Comparison of ENCODE assay signal across 9 cellular contexts in the genomic region with DNA sequence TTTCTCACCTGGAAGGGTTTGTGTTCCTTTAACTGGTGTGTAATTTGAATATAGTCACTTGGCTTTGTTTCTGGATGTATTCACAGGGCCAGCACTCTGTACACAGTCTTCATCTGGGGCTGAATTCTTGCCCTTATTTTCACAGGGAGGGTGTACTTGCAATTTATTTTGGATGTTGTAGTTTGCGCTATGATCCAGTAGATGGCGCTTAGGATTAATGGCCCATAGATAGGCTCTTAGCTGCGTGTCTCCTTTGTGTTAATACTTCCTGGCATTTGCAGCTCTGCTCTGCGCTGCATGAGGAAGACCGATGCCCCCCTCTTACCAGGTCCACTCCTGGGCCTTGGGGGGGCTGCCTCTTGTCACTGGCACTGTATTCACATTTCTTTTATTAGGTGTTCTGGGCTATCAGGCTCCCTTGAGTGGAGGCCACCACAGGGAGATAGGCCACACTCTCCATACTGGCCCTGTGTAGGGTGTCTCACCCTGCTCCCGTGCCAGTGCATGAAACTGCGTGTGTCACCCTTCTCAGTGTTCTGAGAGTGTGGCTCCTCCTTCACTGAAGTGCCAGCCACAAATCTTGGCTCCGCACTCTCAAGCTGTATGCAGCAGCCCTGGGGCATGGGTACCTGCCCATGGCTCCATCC.
DNase-seq lines count a peak whose midpoint lies in the region; ATAC-seq, FAIRE-seq and TF ChIP-seq lines count a peak whose summit lies in the region.
"Had no signal": no experiment of that assay in that cellular context is flagged by ENCODE, and none has a peak within 500 bp of the region (broad histone marks: within the 10 kb centered on the region; RNA-seq: fewer than 3 reads in every experiment).

No MANE protein-coding gene starts in this region.

- H3K9ac ChIP-seq in HepG2 (ENCODE audit: insufficient read depth, low read depth, low read length) = no peak overlapping the region

- no peaks in the 10 kb centered on the region for H3K36me3 ChIP-seq in CD4-positive, CD25-positive, alpha-beta regulatory T cell (ENCODE audit: control insufficient read depth, insufficient read depth, low read length)
- H3K36me3 ChIP-seq in HepG2 (replicated peaks in 1 of 2; ENCODE audit: control insufficient read depth in 1 of 2, insufficient read depth in 2 of 2, low read length in 2 of 2) = no peaks in the 10 kb centered on the region

- peak in 2 of 3 donors; percentile 5 to 37 for DNase-seq in CD4-positive, CD25-positive, alpha-beta regulatory T cell
- DNase-seq in NB4 (ENCODE audit: low read depth) (peak; percentile 39), amniotic epithelial cell (ENCODE audit: low read depth) (peak; percentile 2), HepG2 (ENCODE audit: low spot score) (peak; percentile 2), mesenteric fat pad (ENCODE audit: low spot score) (no peak), kidney glomerular epithelial cell (lab: John Stamatoyannopoulos, UW) (no peak)

- CTCF ChIA-PET in HepG2 (lab: Yijun Ruan, JAX; ENCODE audit: low intra/inter-chr PET ratio, low total read pairs) = interaction anchor here (1.8 kb wide), 1 partner anchor 617 kb away, joined by 10 read pairs; no protein-coding TSS in a partner anchor

- no peak for TF ChIP-seq EP300 in HepG2 (IDR thresholded peaks at IDR 0.05; ENCODE audit: low read depth in 2 of 2, low read length in 2 of 2)
- no peak for TF ChIP-seq EP300 in HepG2 (CRISPR knock-in tag; IDR thresholded peaks at IDR 0.05; ENCODE audit: borderline replicate concordance)

- TF ChIP-seq RAD21 in HepG2 (CRISPR knock-in tag; IDR thresholded peaks at IDR 0.05) = no peak

- no peak overlapping the region for H3K27ac Mint-ChIP-seq in CD4-positive, CD25-positive, alpha-beta regulatory T cell

- H3K27me3 ChIP-seq in CD4-positive, CD25-positive, alpha-beta regulatory T cell (ENCODE audit: control insufficient read depth, insufficient read depth, low read length) = no peaks in the 10 kb centered on the region
- no peaks in the 10 kb centered on the region for H3K27me3 ChIP-seq in HepG2 (ENCODE audit: control insufficient read depth in 1 of 2, insufficient read depth in 2 of 2, low read length in 2 of 2)

- no peak overlapping the region for H3K27ac ChIP-seq in CD4-positive, CD25-positive, alpha-beta regulatory T cell (ENCODE audit: insufficient read depth, low read length, poor library complexity, severe bottlenecking)
- H3K27ac ChIP-seq in HepG2 (ENCODE audit: extremely low read length, insufficient read depth, low read length) = no peak overlapping the region

- H3K9me3 ChIP-seq in CD4-positive, CD25-positive, alpha-beta regulatory T cell (ENCODE audit: control insufficient read depth in 2 of 2, low read length in 2 of 2) = no peaks in the 10 kb centered on the region
- no peaks in the 10 kb centered on the region for H3K9me3 ChIP-seq in HepG2 (ENCODE audit: low read length)

- intact Hi-C loops in HepG2 (cut with micrococcal nuclease; ENCODE audit: unreplicated experiment) = loop anchor here (2.0 kb wide), 1 partner anchor 621 kb away; no protein-coding TSS in a partner anchor

- no peaks in the 10 kb centered on the region for H3K79me2 ChIP-seq in HepG2 (ENCODE audit: insufficient read depth, low read length)

- no peaks in the 10 kb centered on the region for H3K4me1 Mint-ChIP-seq in CD4-positive, CD25-positive, alpha-beta regulatory T cell

- WGBS in HepG2 (ENCODE audit: low lambda C conversion rate) = 16% methylated on average over 5 of the region's 8 CpGs

- TF ChIP-seq CTCF in GM12874 (IDR thresholded peaks at IDR 0.05; ENCODE audit: insufficient read depth, low read depth, low read length) (peak; percentile 45; the same call in 1 of the 2 replicates), NB4 (IDR thresholded peaks at IDR 0.05; ENCODE audit: low read depth, low read length) (peak; percentile 58), HepG2 (CRISPR knock-in tag; IDR thresholded peaks at IDR 0.05) (peak; percentile 56)

- H3K4me3 Mint-ChIP-seq in CD4-positive, CD25-positive, alpha-beta regulatory T cell = no peak overlapping the region

- no peaks in the 10 kb centered on the region for H3K27me3 Mint-ChIP-seq in CD4-positive, CD25-positive, alpha-beta regulatory T cell

- no peak overlapping the region for H3K4me3 ChIP-seq in CD4-positive, CD25-positive, alpha-beta regulatory T cell (ENCODE audit: low read depth, low read length)
- H3K4me3 ChIP-seq in NB4 (ENCODE audit: low read depth, low read length) (no peak overlapping the region), HepG2 (replicated peaks in 1 of 3; ENCODE audit: insufficient read depth in 1 of 3, low read depth in 2 of 3, low read length in 3 of 3) (no peak overlapping the region)

- H3K4me2 ChIP-seq in HepG2 (ENCODE audit: low read depth, low read length) = no peak overlapping the region

- no peaks in the 10 kb centered on the region for H4K20me1 ChIP-seq in HepG2 (ENCODE audit: insufficient read depth, low read length)

- no peak for ATAC-seq in CD4-positive, CD25-positive, alpha-beta regulatory T cell (ENCODE audit: low read depth in 2 of 2)
- peak; percentile 82 for ATAC-seq in HG02571 (IDR thresholded peaks at IDR 0.05; ENCODE audit: unreplicated experiment)
- peak; percentile 81 for ATAC-seq in HepG2

- BruUV-seq in HepG2 (replicated peaks; lab: Mats Ljungman, UMichigan) = no TSS peak

- TF ChIP-seq POLR2A in NB4 (IDR thresholded peaks at IDR 0.05; ENCODE audit: extremely low read depth, insufficient read length) (no peak), HepG2 (IDR thresholded peaks at IDR 0.05; ENCODE audit: insufficient read depth in 1 of 2, low read depth in 2 of 2, low read length in 2 of 2) (no peak)

- H3K4me1 ChIP-seq in CD4-positive, CD25-positive, alpha-beta regulatory T cell (ENCODE audit: control insufficient read depth, insufficient read depth, low read length, poor library complexity, severe bottlenecking) = no peaks in the 10 kb centered on the region
- H3K4me1 ChIP-seq in HepG2 (ENCODE audit: insufficient read depth, low read length) = no peaks in the 10 kb centered on the region

- H3K9me3 Mint-ChIP-seq in CD4-positive, CD25-positive, alpha-beta regulatory T cell = peaks cover 0 to 1% (median 0%) of the 10 kb centered on the region in 7 donors

- FAIRE-seq in HepG2 (lab: Jason Lieb, UNC) = peak; percentile 34
- FAIRE-seq: TTC549 had no signal

- in situ Hi-C loops in HepG2 (cut with HindIII; ENCODE audit: extremely low pct_ligation_motif_present, low pct_unique_long_range_greater_than_20kb) = no loop called here

- H2AFZ ChIP-seq in HepG2 (ENCODE audit: low read length) = no peak overlapping the region

- POLR2A ChIA-PET in HepG2 (lab: Yijun Ruan, JAX) = no interaction called here

- no peaks in the 10 kb centered on the region for H3K36me3 Mint-ChIP-seq in CD4-positive, CD25-positive, alpha-beta regulatory T cell

TF ChIP-seq in HepG2, 621 proteins besides CTCF, POLR2A, EP300 and RAD21:
- TF ChIP-seq, protein P1, sequence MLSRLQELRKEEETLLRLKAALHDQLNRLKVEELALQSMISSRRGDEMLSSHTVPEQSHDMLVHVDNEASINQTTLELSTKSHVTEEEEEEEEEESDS (CRISPR knock-in tag; IDR thresholded peaks at IDR 0.05; ENCODE audit: borderline replicate concordance) = no peak
- peak; percentile 17; the same call in 1 of the 2 replicates for TF ChIP-seq SMC3 (IDR thresholded peaks at IDR 0.05; ENCODE audit: low read length)
- TF ChIP-seq, protein P2, sequence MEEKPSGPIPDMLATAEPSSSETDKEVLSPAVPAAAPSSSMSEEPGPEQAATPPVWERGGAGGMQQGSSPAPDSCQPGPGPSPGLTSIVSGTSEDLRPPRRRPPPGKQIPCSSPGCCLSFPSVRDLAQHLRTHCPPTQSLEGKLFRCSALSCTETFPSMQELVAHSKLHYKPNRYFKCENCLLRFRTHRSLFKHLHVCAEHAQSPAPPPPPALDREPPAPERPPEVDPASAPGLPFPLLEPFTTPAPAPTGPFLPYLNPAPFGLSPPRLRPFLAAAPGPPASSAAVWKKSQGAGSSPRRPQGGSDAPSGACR (CRISPR knock-in tag; IDR thresholded peaks at IDR 0.05) = no peak
- TF ChIP-seq, protein P3, sequence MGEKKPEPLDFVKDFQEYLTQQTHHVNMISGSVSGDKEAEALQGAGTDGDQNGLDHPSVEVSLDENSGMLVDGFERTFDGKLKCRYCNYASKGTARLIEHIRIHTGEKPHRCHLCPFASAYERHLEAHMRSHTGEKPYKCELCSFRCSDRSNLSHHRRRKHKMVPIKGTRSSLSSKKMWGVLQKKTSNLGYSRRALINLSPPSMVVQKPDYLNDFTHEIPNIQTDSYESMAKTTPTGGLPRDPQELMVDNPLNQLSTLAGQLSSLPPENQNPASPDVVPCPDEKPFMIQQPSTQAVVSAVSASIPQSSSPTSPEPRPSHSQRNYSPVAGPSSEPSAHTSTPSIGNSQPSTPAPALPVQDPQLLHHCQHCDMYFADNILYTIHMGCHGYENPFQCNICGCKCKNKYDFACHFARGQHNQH (CRISPR knock-in tag; IDR thresholded peaks at IDR 0.05) = no peak
- TF ChIP-seq STAG1 (CRISPR knock-in tag; IDR thresholded peaks at IDR 0.05) = peak; percentile 11; the same call in 1 of the 2 replicates
- TF ChIP-seq ZNF781 (CRISPR knock-in tag; IDR thresholded peaks at IDR 0.05; ENCODE audit: borderline replicate concordance, not compliant biosample characterization) = no peak
- no peak for TF ChIP-seq TEAD2 (CRISPR knock-in tag; IDR thresholded peaks at IDR 0.05)
- TF ChIP-seq, protein P4, sequence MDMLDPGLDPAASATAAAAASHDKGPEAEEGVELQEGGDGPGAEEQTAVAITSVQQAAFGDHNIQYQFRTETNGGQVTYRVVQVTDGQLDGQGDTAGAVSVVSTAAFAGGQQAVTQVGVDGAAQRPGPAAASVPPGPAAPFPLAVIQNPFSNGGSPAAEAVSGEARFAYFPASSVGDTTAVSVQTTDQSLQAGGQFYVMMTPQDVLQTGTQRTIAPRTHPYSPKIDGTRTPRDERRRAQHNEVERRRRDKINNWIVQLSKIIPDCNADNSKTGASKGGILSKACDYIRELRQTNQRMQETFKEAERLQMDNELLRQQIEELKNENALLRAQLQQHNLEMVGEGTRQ (IDR thresholded peaks at IDR 0.05; ENCODE audit: low read depth, low read length) = no peak
- TF ChIP-seq, protein P4 (CRISPR knock-in tag; IDR thresholded peaks at IDR 0.05; ENCODE audit: borderline replicate concordance) = no peak
- no peak for TF ChIP-seq ZNF180 (CRISPR knock-in tag; IDR thresholded peaks at IDR 0.05; ENCODE audit: borderline replicate concordance, low read depth)
- TF ChIP-seq ZFP36L1 (CRISPR knock-in tag; IDR thresholded peaks at IDR 0.05) = no peak
- no peak for TF ChIP-seq ZNF879 (CRISPR knock-in tag; IDR thresholded peaks at IDR 0.05)

Comparison
In these comparisons a context has a peak if more than half of its experiments do, and no peak if none do; other contexts are left out.
1. ATAC-seq: peak in HG02571 (single experiment) and HepG2 (single experiment); none in CD4-positive, CD25-positive, alpha-beta regulatory T cell (0 of 2).
2. DNase-seq: peak in CD4-positive, CD25-positive, alpha-beta regulatory T cell (2 of 3), NB4 (single experiment), amniotic epithelial cell (single experiment) and HepG2 (single experiment); none in mesenteric fat pad (single experiment) and kidney glomerular epithelial cell (single experiment).
3. Peak in every context shown above with its lines, with median percentiles within 50 percentile points of each other: CTCF ChIP-seq.